In genomic region chr11:36271794-36272409, GRCh38 we compare ENCODE assay signal across 1 cellular context.
TF ChIP-seq lines count a peak whose summit lies in the region.

No MANE protein-coding gene starts in this region.

TF ChIP-seq in HepG2, 621 proteins besides CTCF, POLR2A, EP300 and RAD21:
- TF ChIP-seq, protein P1, sequence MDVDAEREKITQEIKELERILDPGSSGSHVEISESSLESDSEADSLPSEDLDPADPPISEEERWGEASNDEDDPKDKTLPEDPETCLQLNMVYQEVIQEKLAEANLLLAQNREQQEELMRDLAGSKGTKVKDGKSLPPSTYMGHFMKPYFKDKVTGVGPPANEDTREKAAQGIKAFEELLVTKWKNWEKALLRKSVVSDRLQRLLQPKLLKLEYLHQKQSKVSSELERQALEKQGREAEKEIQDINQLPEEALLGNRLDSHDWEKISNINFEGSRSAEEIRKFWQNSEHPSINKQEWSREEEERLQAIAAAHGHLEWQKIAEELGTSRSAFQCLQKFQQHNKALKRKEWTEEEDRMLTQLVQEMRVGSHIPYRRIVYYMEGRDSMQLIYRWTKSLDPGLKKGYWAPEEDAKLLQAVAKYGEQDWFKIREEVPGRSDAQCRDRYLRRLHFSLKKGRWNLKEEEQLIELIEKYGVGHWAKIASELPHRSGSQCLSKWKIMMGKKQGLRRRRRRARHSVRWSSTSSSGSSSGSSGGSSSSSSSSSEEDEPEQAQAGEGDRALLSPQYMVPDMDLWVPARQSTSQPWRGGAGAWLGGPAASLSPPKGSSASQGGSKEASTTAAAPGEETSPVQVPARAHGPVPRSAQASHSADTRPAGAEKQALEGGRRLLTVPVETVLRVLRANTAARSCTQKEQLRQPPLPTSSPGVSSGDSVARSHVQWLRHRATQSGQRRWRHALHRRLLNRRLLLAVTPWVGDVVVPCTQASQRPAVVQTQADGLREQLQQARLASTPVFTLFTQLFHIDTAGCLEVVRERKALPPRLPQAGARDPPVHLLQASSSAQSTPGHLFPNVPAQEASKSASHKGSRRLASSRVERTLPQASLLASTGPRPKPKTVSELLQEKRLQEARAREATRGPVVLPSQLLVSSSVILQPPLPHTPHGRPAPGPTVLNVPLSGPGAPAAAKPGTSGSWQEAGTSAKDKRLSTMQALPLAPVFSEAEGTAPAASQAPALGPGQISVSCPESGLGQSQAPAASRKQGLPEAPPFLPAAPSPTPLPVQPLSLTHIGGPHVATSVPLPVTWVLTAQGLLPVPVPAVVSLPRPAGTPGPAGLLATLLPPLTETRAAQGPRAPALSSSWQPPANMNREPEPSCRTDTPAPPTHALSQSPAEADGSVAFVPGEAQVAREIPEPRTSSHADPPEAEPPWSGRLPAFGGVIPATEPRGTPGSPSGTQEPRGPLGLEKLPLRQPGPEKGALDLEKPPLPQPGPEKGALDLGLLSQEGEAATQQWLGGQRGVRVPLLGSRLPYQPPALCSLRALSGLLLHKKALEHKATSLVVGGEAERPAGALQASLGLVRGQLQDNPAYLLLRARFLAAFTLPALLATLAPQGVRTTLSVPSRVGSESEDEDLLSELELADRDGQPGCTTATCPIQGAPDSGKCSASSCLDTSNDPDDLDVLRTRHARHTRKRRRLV (CRISPR knock-in tag; IDR thresholded peaks at IDR 0.05) = no peak
- no peak for TF ChIP-seq ZNF317 (CRISPR knock-in tag; IDR thresholded peaks at IDR 0.05)
- no peak for TF ChIP-seq ADNP (CRISPR knock-in tag; IDR thresholded peaks at IDR 0.05)
- TF ChIP-seq, protein P2, sequence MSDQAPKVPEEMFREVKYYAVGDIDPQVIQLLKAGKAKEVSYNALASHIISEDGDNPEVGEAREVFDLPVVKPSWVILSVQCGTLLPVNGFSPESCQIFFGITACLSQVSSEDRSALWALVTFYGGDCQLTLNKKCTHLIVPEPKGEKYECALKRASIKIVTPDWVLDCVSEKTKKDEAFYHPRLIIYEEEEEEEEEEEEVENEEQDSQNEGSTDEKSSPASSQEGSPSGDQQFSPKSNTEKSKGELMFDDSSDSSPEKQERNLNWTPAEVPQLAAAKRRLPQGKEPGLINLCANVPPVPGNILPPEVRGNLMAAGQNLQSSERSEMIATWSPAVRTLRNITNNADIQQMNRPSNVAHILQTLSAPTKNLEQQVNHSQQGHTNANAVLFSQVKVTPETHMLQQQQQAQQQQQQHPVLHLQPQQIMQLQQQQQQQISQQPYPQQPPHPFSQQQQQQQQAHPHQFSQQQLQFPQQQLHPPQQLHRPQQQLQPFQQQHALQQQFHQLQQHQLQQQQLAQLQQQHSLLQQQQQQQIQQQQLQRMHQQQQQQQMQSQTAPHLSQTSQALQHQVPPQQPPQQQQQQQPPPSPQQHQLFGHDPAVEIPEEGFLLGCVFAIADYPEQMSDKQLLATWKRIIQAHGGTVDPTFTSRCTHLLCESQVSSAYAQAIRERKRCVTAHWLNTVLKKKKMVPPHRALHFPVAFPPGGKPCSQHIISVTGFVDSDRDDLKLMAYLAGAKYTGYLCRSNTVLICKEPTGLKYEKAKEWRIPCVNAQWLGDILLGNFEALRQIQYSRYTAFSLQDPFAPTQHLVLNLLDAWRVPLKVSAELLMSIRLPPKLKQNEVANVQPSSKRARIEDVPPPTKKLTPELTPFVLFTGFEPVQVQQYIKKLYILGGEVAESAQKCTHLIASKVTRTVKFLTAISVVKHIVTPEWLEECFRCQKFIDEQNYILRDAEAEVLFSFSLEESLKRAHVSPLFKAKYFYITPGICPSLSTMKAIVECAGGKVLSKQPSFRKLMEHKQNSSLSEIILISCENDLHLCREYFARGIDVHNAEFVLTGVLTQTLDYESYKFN (CRISPR knock-in tag; conservative IDR thresholded peaks at IDR 0.05) = no peak
- no peak for TF ChIP-seq MEF2D (CRISPR knock-in tag; IDR thresholded peaks at IDR 0.05)
- no peak for TF ChIP-seq RARG (CRISPR knock-in tag; IDR thresholded peaks at IDR 0.05; ENCODE audit: low read depth)
- no peak for TF ChIP-seq TBP (CRISPR knock-in tag; IDR thresholded peaks at IDR 0.05)
- no peak for TF ChIP-seq ZNF766 (CRISPR knock-in tag; IDR thresholded peaks at IDR 0.05; ENCODE audit: borderline replicate concordance)
- no peak for TF ChIP-seq ISL2 (CRISPR knock-in tag; IDR thresholded peaks at IDR 0.05)
- TF ChIP-seq SNAI1 (CRISPR knock-in tag; IDR thresholded peaks at IDR 0.05; ENCODE audit: borderline replicate concordance) = no peak
- TF ChIP-seq HMG20B (CRISPR knock-in tag; conservative IDR thresholded peaks at IDR 0.05) = no peak
- no peak for TF ChIP-seq ZBTB1 (CRISPR knock-in tag; IDR thresholded peaks at IDR 0.05; ENCODE audit: borderline replicate concordance)
- TF ChIP-seq ZFP1 (CRISPR knock-in tag; IDR thresholded peaks at IDR 0.05) = no peak
- no peak for TF ChIP-seq ZNF264 (CRISPR knock-in tag; IDR thresholded peaks at IDR 0.05)
- no peak for TF ChIP-seq CHCHD3 (CRISPR knock-in tag; IDR thresholded peaks at IDR 0.05)
- no peak for TF ChIP-seq NFIB (CRISPR knock-in tag; IDR thresholded peaks at IDR 0.05; ENCODE audit: borderline replicate concordance)
- no peak for TF ChIP-seq JUND (CRISPR knock-in tag; IDR thresholded peaks at IDR 0.05)
- no peak for TF ChIP-seq REL (CRISPR knock-in tag; conservative IDR thresholded peaks at IDR 0.05)
- no peak for TF ChIP-seq TFAP4 (IDR thresholded peaks at IDR 0.05; ENCODE audit: borderline replicate concordance, low read depth)
- no peak for TF ChIP-seq EZH2 (conservative IDR thresholded peaks at IDR 0.05; ENCODE audit: low read depth, low read length)
TF ChIP-seq in HepG2: peak in this region for 0.
